Comparison of ENCODE assay signal across 24 cellular contexts in genomic region chr13:32723987-32724386, GRCh38.
"Had no signal": no experiment of that assay in that cellular context is flagged by ENCODE, and none has a peak within 500 bp of the region (broad histone marks: within the 10 kb centered on the region; RNA-seq: fewer than 3 reads in every experiment).

No MANE protein-coding gene starts in this region.

- H3K4me3 Mint-ChIP-seq: activated CD4-positive, alpha-beta T cell treated with anti-CD3 and anti-CD28 coated beads, Interleukin-2, amount 10 ng/mL, durations not matched to agents 24 days and 14 days; activated CD8-positive, alpha-beta T cell treated with anti-CD3 and anti-CD28 coated beads for 36 hours; activated naive CD4-positive, alpha-beta T cell treated with anti-CD3 and anti-CD28 coated beads for 36 hours; activated T-cell treated with anti-CD3 and anti-CD28 coated beads, Interleukin-2, amount 50 U/mL, for 24 hours; activated T-helper 1 cell treated with anti-CD3 and anti-CD28 coated beads, Interleukin-12 subunit alpha, Interleukin-12 subunit beta, Interleukin-2, Interleukin-4 antibody, amounts not matched to agents 30 ng/mL and 10 ng/mL and 1 ng/mL, durations not matched to agents 14 hours and 24 hours and 36 hours; brain had no signal

- H3K9me3 Mint-ChIP-seq: activated CD4-positive, alpha-beta T cell treated with anti-CD3 and anti-CD28 coated beads, Interleukin-2, amount 10 ng/mL, durations not matched to agents 24 days and 14 days; activated naive CD4-positive, alpha-beta T cell treated with anti-CD3 and anti-CD28 coated beads for 36 hours; activated naive CD4-positive, alpha-beta T cell treated with anti-CD3 and anti-CD28 coated beads, Interleukin-2, amount 50 U/mL, for 72 hours; activated T-cell treated with anti-CD3 and anti-CD28 coated beads, Interleukin-2, amount 50 U/mL, for 24 hours had no signal

- H3K27me3 Mint-ChIP-seq: activated CD4-positive, alpha-beta T cell treated with anti-CD3 and anti-CD28 coated beads, Interleukin-2, amount 10 ng/mL, durations not matched to agents 24 days and 14 days; activated CD8-positive, alpha-beta T cell treated with anti-CD3 and anti-CD28 coated beads for 36 hours; activated T-cell treated with anti-CD3 and anti-CD28 coated beads, Interleukin-2, amount 50 U/mL, for 24 hours; brain had no signal

- DNase-seq: activated CD4-positive, alpha-beta T cell treated with anti-CD3 and anti-CD28 coated beads, Interleukin-2, amount 10 ng/mL, durations not matched to agents 24 days and 14 days; activated CD4-positive, alpha-beta T cell treated with anti-CD3 and anti-CD28 coated beads, Interleukin-2, amount 50 U/mL, for 4 hours; activated CD8-positive, alpha-beta T cell treated with anti-CD3 and anti-CD28 coated beads for 36 hours; activated gamma-delta T cell treated with Interleukin-2 at 50 U/mL for 16 hours; activated naive CD4-positive, alpha-beta T cell treated with anti-CD3 and anti-CD28 coated beads for 36 hours; activated T-cell treated with anti-CD3 and anti-CD28 coated beads, Interleukin-2, amount 50 U/mL, for 24 hours; anterior cingulate cortex; central memory CD4-positive, alpha-beta T cell; NCI-H1092 treated with DMSO at 0.1 percent for 48 hours; NCI-H1417; NCI-H1930; NCI-H2081 treated with DMSO at 0.1 percent for 48 hours; NCI-H226; NCI-H446 treated with DMSO at 0.1 percent for 48 hours; NCI-H524 treated with DMSO at 0.1 percent for 48 hours; SHP77 treated with DMSO at 0.1 percent for 48 hours; SW 1271; T-helper 1 cell; T1000 had no signal

- ATAC-seq: activated CD8-positive, alpha-beta T cell treated with anti-CD3 and anti-CD28 coated beads for 36 hours; activated naive CD4-positive, alpha-beta T cell treated with anti-CD3 and anti-CD28 coated beads, Interleukin-2, amount 50 U/mL, for 72 hours; K562; Panc1 had no signal

- H3K4me3 ChIP-seq: K562 had no signal

- H3K27ac Mint-ChIP-seq: activated CD4-positive, alpha-beta T cell treated with anti-CD3 and anti-CD28 coated beads, Interleukin-2, amount 10 ng/mL, durations not matched to agents 24 days and 14 days; activated CD8-positive, alpha-beta T cell treated with anti-CD3 and anti-CD28 coated beads for 36 hours; activated naive CD4-positive, alpha-beta T cell treated with anti-CD3 and anti-CD28 coated beads for 36 hours; activated naive CD4-positive, alpha-beta T cell treated with anti-CD3 and anti-CD28 coated beads, Interleukin-2, amount 50 U/mL, for 72 hours; activated T-cell treated with anti-CD3 and anti-CD28 coated beads, Interleukin-2, amount 50 U/mL, for 24 hours; activated T-helper 1 cell treated with anti-CD3 and anti-CD28 coated beads, Interleukin-12 subunit alpha, Interleukin-12 subunit beta, Interleukin-2, Interleukin-4 antibody, amounts not matched to agents 30 ng/mL and 10 ng/mL and 1 ng/mL, durations not matched to agents 14 hours and 24 hours and 36 hours; brain had no signal
